Comparison of ENCODE assay signal across 20 cellular contexts in the genomic region with DNA sequence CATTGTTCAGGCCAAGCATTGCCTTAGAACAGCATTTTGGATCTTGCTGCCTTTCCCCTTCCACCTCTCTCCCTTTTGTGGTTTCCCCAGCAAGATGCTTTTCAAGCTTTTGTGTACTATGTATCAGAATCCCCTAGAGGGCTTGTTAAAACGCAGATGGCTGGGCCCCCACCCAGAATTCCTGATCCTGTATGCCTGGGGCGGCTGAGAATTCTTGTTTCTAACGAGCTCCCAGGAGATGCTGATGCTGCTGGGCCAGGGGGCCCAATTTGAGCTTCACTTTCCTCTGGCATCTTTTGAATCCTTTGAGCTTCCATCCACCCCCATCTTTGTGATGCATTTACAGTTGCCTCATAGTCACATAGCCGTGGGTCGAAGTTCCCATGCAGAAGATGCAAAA.
"Had no signal": no experiment of that assay in that cellular context is flagged by ENCODE, and none has a peak within 500 bp of the region (broad histone marks: within the 10 kb centered on the region; RNA-seq: fewer than 3 reads in every experiment).

No MANE protein-coding gene starts in this region.

- H3K27ac Mint-ChIP-seq: activated naive CD8-positive, alpha-beta T cell treated with anti-CD3 and anti-CD28 coated beads, Interleukin-2, amount 10 ng/mL, durations not matched to agents 7 days and 5 days; dendritic cell treated with granulocyte-macrophage colony-stimulating factor and Interleukin-4, amounts not matched to agents 40 ng/mL and 50 ng/mL, for 4 days; stimulated activated effector memory CD8-positive, alpha-beta T cell treated with anti-CD3 and anti-CD28 coated beads, Interleukin-12 subunit alpha, Interleukin-12 subunit beta, amount 100 ng/mL, for 72 hours had no signal

- H3K27me3 Mint-ChIP-seq: activated naive CD8-positive, alpha-beta T cell treated with anti-CD3 and anti-CD28 coated beads, Interleukin-2, amount 10 ng/mL, durations not matched to agents 7 days and 5 days; dendritic cell treated with granulocyte-macrophage colony-stimulating factor and Interleukin-4, amounts not matched to agents 40 ng/mL and 50 ng/mL, for 4 days; naive B cell had no signal

- DNase-seq: activated CD4-positive, alpha-beta T cell treated with anti-CD3 and anti-CD28 coated beads, Interleukin-2, amount 50 U/mL, for 4 hours; activated CD4-positive, CD25-positive, alpha-beta regulatory T cell treated with anti-CD3 and anti-CD28 coated beads, Interleukin-2, amount 50 U/mL, for 72 hours; activated naive CD4-positive, alpha-beta T cell; activated naive CD8-positive, alpha-beta T cell treated with anti-CD3 and anti-CD28 coated beads, Interleukin-2, amount 10 ng/mL, durations not matched to agents 7 days and 5 days; activated T-cell treated with anti-CD3 and anti-CD28 coated beads for 4 hours; anterior cingulate cortex; naive B cell; pancreas; sigmoid colon; stimulated activated CD4-positive, alpha-beta T cell treated with anti-CD3 and anti-CD28 coated beads, Interleukin-12 subunit alpha, Interleukin-12 subunit beta, amount 100 ng/mL, for 4 hours; stimulated activated CD4-positive, alpha-beta T cell treated with anti-CD3 and anti-CD28 coated beads, Interleukin-2, amount 100 ng/mL, for 24 hours; T-helper 9 cell; thyroid gland had no signal

- H3K9me3 Mint-ChIP-seq: activated naive CD8-positive, alpha-beta T cell treated with anti-CD3 and anti-CD28 coated beads, Interleukin-2, amount 10 ng/mL, durations not matched to agents 7 days and 5 days; dendritic cell treated with granulocyte-macrophage colony-stimulating factor and Interleukin-4, amounts not matched to agents 40 ng/mL and 50 ng/mL, for 4 days; stimulated activated effector memory CD8-positive, alpha-beta T cell treated with anti-CD3 and anti-CD28 coated beads, Interleukin-12 subunit alpha, Interleukin-12 subunit beta, amount 100 ng/mL, for 72 hours had no signal

- ATAC-seq: gastroesophageal sphincter; pancreas; stimulated activated effector memory CD8-positive, alpha-beta T cell treated with anti-CD3 and anti-CD28 coated beads, Interleukin-12 subunit alpha, Interleukin-12 subunit beta, amount 100 ng/mL, for 72 hours had no signal

- H3K36me3 ChIP-seq: gastroesophageal sphincter, pancreas, sigmoid colon, thyroid gland had no signal

- H3K4me1 ChIP-seq: gastroesophageal sphincter, pancreas, sigmoid colon, thyroid gland had no signal

- H3K9me3 ChIP-seq: gastroesophageal sphincter, pancreas, sigmoid colon, thyroid gland had no signal

- H3K27ac ChIP-seq: epithelial cell of prostate, gastroesophageal sphincter, pancreas, sigmoid colon, thyroid gland had no signal

- H3K27me3 ChIP-seq: gastroesophageal sphincter, pancreas, sigmoid colon, thyroid gland had no signal

- H3K4me1 Mint-ChIP-seq: activated naive CD8-positive, alpha-beta T cell treated with anti-CD3 and anti-CD28 coated beads, Interleukin-2, amount 10 ng/mL, durations not matched to agents 7 days and 5 days; naive B cell; stimulated activated effector memory CD8-positive, alpha-beta T cell treated with anti-CD3 and anti-CD28 coated beads, Interleukin-12 subunit alpha, Interleukin-12 subunit beta, amount 100 ng/mL, for 72 hours had no signal

- H3K4me3 ChIP-seq: gastroesophageal sphincter, pancreas, sigmoid colon, thyroid gland had no signal

- FAIRE-seq: bronchial epithelial cell, islet of Langerhans, pancreas, urothelium cell line had no signal

- H3K4me3 Mint-ChIP-seq: activated naive CD8-positive, alpha-beta T cell treated with anti-CD3 and anti-CD28 coated beads, Interleukin-2, amount 10 ng/mL, durations not matched to agents 7 days and 5 days; dendritic cell treated with granulocyte-macrophage colony-stimulating factor and Interleukin-4, amounts not matched to agents 40 ng/mL and 50 ng/mL, for 4 days; naive B cell; stimulated activated effector memory CD8-positive, alpha-beta T cell treated with anti-CD3 and anti-CD28 coated beads, Interleukin-12 subunit alpha, Interleukin-12 subunit beta, amount 100 ng/mL, for 72 hours had no signal

- H3K36me3 Mint-ChIP-seq: activated naive CD8-positive, alpha-beta T cell treated with anti-CD3 and anti-CD28 coated beads, Interleukin-2, amount 10 ng/mL, durations not matched to agents 7 days and 5 days; stimulated activated effector memory CD8-positive, alpha-beta T cell treated with anti-CD3 and anti-CD28 coated beads, Interleukin-12 subunit alpha, Interleukin-12 subunit beta, amount 100 ng/mL, for 72 hours had no signal
